Comparison of ENCODE assay signal across 16 cellular contexts in the genomic region with DNA sequence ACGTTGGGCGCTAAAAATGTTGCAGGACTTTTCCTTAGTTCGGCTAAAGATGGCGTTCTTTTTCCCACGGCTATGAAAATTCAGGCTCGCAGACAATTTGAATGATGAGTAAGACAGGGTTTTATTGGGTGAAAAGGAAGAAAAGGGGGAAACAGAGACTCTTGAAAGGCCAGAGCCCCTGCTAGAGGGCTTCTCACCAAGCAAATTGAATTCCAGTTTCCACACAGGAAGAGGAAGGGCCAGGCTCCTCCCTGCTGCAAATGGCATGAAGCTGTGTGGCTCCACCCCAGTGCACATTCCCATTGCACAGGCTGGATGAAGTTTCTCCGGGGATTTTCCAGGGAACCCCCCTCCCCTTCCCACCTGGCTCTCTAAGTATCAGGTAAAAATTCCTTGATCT.
A peak's percentile ranks its signal among the peaks of the same experiment; 100 is the strongest.
DNase-seq lines count a peak whose midpoint lies in the region; ATAC-seq, FAIRE-seq and TF ChIP-seq lines count a peak whose summit lies in the region.
"Had no signal": no experiment of that assay in that cellular context is flagged by ENCODE, and none has a peak within 500 bp of the region (broad histone marks: within the 10 kb centered on the region; RNA-seq: fewer than 3 reads in every experiment).

No MANE protein-coding gene starts in this region.

- H3K4me1 ChIP-seq in HUES6 (ENCODE audit: control insufficient read depth, insufficient read depth, low read length) (no peaks in the 10 kb centered on the region), K562 (replicated peaks in 1 of 2; ENCODE audit: control insufficient read depth in 2 of 2, insufficient read depth in 2 of 2, low read length in 2 of 2) (no peaks in the 10 kb centered on the region), Caco-2 (no peaks in the 10 kb centered on the region)

- no peaks in the 10 kb centered on the region for H3K27me3 Mint-ChIP-seq in Caco-2 (ENCODE audit: insufficient read depth, unreplicated experiment)

- DNase-seq in DMS53 (lab: John Stamatoyannopoulos, UW) (peak; percentile 73), NCI-H748 treated with DMSO at 0.1 percent for 48 hours (lab: John Stamatoyannopoulos, UW) (peak; percentile 47), K562 (ENCODE audit: extremely low read depth in 1 of 4, low spot score in 3 of 4) (peak in 3 of 4 experiments; percentile 2 to 37 (median 6)), Caco-2 (no peak), NCI-H510A treated with DMSO at 0.1 percent for 48 hours (lab: John Stamatoyannopoulos, UW) (no peak), posterior cingulate gyrus (no peak)
- DNase-seq: C1 segment of cervical spinal cord, DMS79 treated with DMSO at 0.1 percent for 48 hours, GDM1, Kasumi-1, NCI-H1436 had no signal

- H3K4me1 Mint-ChIP-seq in Caco-2 (ENCODE audit: low read depth, unreplicated experiment): no peaks in the 10 kb centered on the region

- BruUV-seq in K562 (replicated peaks; lab: Mats Ljungman, UMichigan) (no TSS peak), Caco-2 (replicated peaks; lab: Mats Ljungman, UMichigan) (no TSS peak)

- H3K4me2 ChIP-seq in K562 (ENCODE audit: insufficient read depth, low read length): peak overlapping the region; percentile 53; the same call in 1 of the 2 replicates

- no peaks in the 10 kb centered on the region for H3K27me3 ChIP-seq in HUES6 (ENCODE audit: control insufficient read depth, insufficient read depth, low read length)
- no peaks in the 10 kb centered on the region for H3K27me3 ChIP-seq in K562 (ENCODE audit: control insufficient read depth in 2 of 2, insufficient read depth in 2 of 2, low read length in 2 of 2)
- no peaks in the 10 kb centered on the region for H3K27me3 ChIP-seq in Caco-2 (replicated peaks; ENCODE audit: control insufficient read depth, insufficient read depth, low read length)

- TF ChIP-seq RAD21 in K562 (CRISPR knock-in tag; conservative IDR thresholded peaks at IDR 0.05 in 1 of 2, IDR thresholded peaks at IDR 0.05 in 1 of 2): no peak

- no peaks in the 10 kb centered on the region for H4K20me1 ChIP-seq in K562 (replicated peaks; ENCODE audit: control insufficient read depth, insufficient read depth, low read length)

- H3K4me3 Mint-ChIP-seq in Caco-2 (ENCODE audit: unreplicated experiment): no peak overlapping the region
- H3K4me3 Mint-ChIP-seq: T-helper 1 cell treated with Interleukin-12 subunit alpha and Interleukin-12 subunit beta and Interleukin-4 antibody, amounts not matched to agents 30 μg/mL and 1 μg/mL, for 36 hours had no signal

- no peaks in the 10 kb centered on the region for H3K36me3 ChIP-seq in HUES6 (ENCODE audit: control insufficient read depth, insufficient read depth, low read length)
- no peaks in the 10 kb centered on the region for H3K36me3 ChIP-seq in K562 (ENCODE audit: control insufficient read depth, insufficient read depth, low read length)
- H3K36me3 ChIP-seq in Caco-2 (ENCODE audit: control insufficient read depth, insufficient read depth, low read length): no peaks in the 10 kb centered on the region

- POLR2A ChIA-PET in K562 (lab: Yijun Ruan, JAX) (no interaction called here), Caco-2 (lab: Charles Lee) (no interaction called here)

- peak; percentile 84 for ATAC-seq in K562

- no peak overlapping the region for H3K27ac Mint-ChIP-seq in Caco-2 (ENCODE audit: unreplicated experiment)
- H3K27ac Mint-ChIP-seq: T-helper 1 cell treated with Interleukin-12 subunit alpha and Interleukin-12 subunit beta and Interleukin-4 antibody, amounts not matched to agents 30 μg/mL and 1 μg/mL, for 36 hours had no signal

- no peaks in the 10 kb centered on the region for H3K36me3 Mint-ChIP-seq in Caco-2 (ENCODE audit: insufficient read depth, unreplicated experiment)

- H3K27ac ChIP-seq in HUES6 (ENCODE audit: low read depth, low read length) (no peak overlapping the region), K562 (ENCODE audit: extremely low read depth, low read depth, low read length) (peak overlapping the region; percentile 58)
- H3K27ac ChIP-seq: RWPE1 had no signal

- no peak for TF ChIP-seq EP300 in K562 (IDR thresholded peaks at IDR 0.05; ENCODE audit: low read length)

- peak overlapping the region; percentile 62 for H2AFZ ChIP-seq in K562 (ENCODE audit: low read depth, low read length)

- H3K79me2 ChIP-seq in K562 (ENCODE audit: control insufficient read depth, insufficient read depth, low read length): peaks cover 19% of the 10 kb centered on the region

- TF ChIP-seq CTCF in K562 (IDR thresholded peaks at IDR 0.05 in 2 of 3, conservative IDR thresholded peaks at IDR 0.05 in 1 of 3; ENCODE audit: insufficient read depth in 2 of 3, low read depth in 1 of 3, low read length in 3 of 3): no peak
- no peak for TF ChIP-seq CTCF in Caco-2 (IDR thresholded peaks at IDR 0.05; ENCODE audit: insufficient read depth in 1 of 2, low read depth in 1 of 2, low read length in 1 of 2, severe bottlenecking in 1 of 2, unreplicated experiment in 1 of 2)

- H3K4me3 ChIP-seq in HUES6 (ENCODE audit: low read depth, low read length) (peak overlapping the region; percentile 24; the same call in 1 of the 2 replicates), K562 (peak overlapping the region; percentile 37), Caco-2 (ENCODE audit: low read depth, low read length) (no peak overlapping the region)

- peaks cover 15% of the 10 kb centered on the region for H3K9me3 ChIP-seq in HUES6 (ENCODE audit: control insufficient read depth, insufficient read depth, low read depth, low read length)
- H3K9me3 ChIP-seq in K562 (replicated peaks; ENCODE audit: control insufficient read depth, insufficient read depth, low read depth, low read length): no peaks in the 10 kb centered on the region
- H3K9me3 ChIP-seq in Caco-2: no peaks in the 10 kb centered on the region

- CTCF ChIA-PET in K562 (lab: Yijun Ruan, JAX; ENCODE audit: low intra/inter-chr PET ratio): no interaction called here
- CTCF ChIA-PET in Caco-2 (lab: Charles Lee): no interaction called here

- H3K9ac ChIP-seq in HUES6 (ENCODE audit: low read length) (no peak overlapping the region), K562 (ENCODE audit: insufficient read depth in 1 of 2, low read depth in 2 of 2, low read length in 2 of 2) (peak overlapping the region in 1 of 2 experiments; percentile 59; a peak in 2 of 4 replicates)

- in situ Hi-C loops in K562 (cut with MboI): no loop called here

- intact Hi-C loops in K562 (cut with micrococcal nuclease): no loop called here
- intact Hi-C loops in Caco-2 (cut with micrococcal nuclease; ENCODE audit: unreplicated experiment): no loop called here
- intact Hi-C loops in posterior cingulate gyrus (cut with DNase I): no loop called here

- FAIRE-seq in K562 (lab: Jason Lieb, UNC): no peak
- FAIRE-seq: GM12892, GM19239 had no signal

- no peaks in the 10 kb centered on the region for H3K9me3 Mint-ChIP-seq in Caco-2 (ENCODE audit: unreplicated experiment)

- 7% methylated on average over 3 of the region's 7 CpGs for WGBS in K562 (ENCODE audit: insufficient coverage, low coverage, missing lambda C conversion rate)

- no peaks in the 10 kb centered on the region for H3K9me1 ChIP-seq in K562 (ENCODE audit: control insufficient read depth, insufficient read depth, low read length)

- 0 out of 2 replicates have a peak, but pooled peaks have one; percentile 24 for TF ChIP-seq POLR2A in K562 (conservative IDR thresholded peaks at IDR 0.05)

TF ChIP-seq in K562, 482 proteins besides CTCF, POLR2A, EP300 and RAD21:
- no peak for TF ChIP-seq MIER1 (IDR thresholded peaks at IDR 0.05; ENCODE audit: low read depth)
- TF ChIP-seq HIVEP1 (CRISPR knock-in tag; IDR thresholded peaks at IDR 0.05): no peak
- TF ChIP-seq STAG1 (CRISPR knock-in tag; IDR thresholded peaks at IDR 0.05; ENCODE audit: borderline replicate concordance): no peak
- no peak for TF ChIP-seq TAF15 (IDR thresholded peaks at IDR 0.05; ENCODE audit: low read depth, low read length)
- TF ChIP-seq GTF2A2 (tag; IDR thresholded peaks at IDR 0.05): no peak
- TF ChIP-seq ZNF175 (CRISPR knock-in tag; IDR thresholded peaks at IDR 0.05; ENCODE audit: low read depth): no peak
- no peak for TF ChIP-seq CBX3 (IDR thresholded peaks at IDR 0.05; ENCODE audit: borderline replicate concordance in 1 of 2, low read length in 2 of 2)
- no peak for TF ChIP-seq CBX1 (IDR thresholded peaks at IDR 0.05; ENCODE audit: low read depth)
- TF ChIP-seq NCOA6 (IDR thresholded peaks at IDR 0.05): no peak
- TF ChIP-seq ZNF263 (CRISPR knock-in tag; IDR thresholded peaks at IDR 0.05; ENCODE audit: borderline replicate concordance): no peak
- TF ChIP-seq PTRF (tag; IDR thresholded peaks at IDR 0.05): no peak
- no peak for TF ChIP-seq TBP (optimal IDR thresholded peaks at IDR 0.05; ENCODE audit: low read depth, low read length)
- no peak for TF ChIP-seq SNIP1 (IDR thresholded peaks at IDR 0.05; ENCODE audit: low read depth)

Comparison
In these comparisons a context has a peak if more than half of its experiments do, and no peak if none do; other contexts are left out.
1. DNase-seq: peak in DMS53 (single experiment), NCI-H748 treated with DMSO at 0.1 percent for 48 hours (single experiment) and K562 (3 of 4); none in Caco-2 (0 of 2), NCI-H510A treated with DMSO at 0.1 percent for 48 hours (single experiment) and posterior cingulate gyrus (0 of 10).